Comparison of ENCODE assay signal across 32 cellular contexts in genomic region chr2:21779786-21780185, GRCh38.
"Had no signal": no experiment of that assay in that cellular context is flagged by ENCODE, and none has a peak within 500 bp of the region (broad histone marks: within the 10 kb centered on the region; RNA-seq: fewer than 3 reads in every experiment).

No MANE protein-coding gene starts in this region.

- H3K4me1 ChIP-seq: adrenal gland, breast epithelium, foreskin keratinocyte, gastrocnemius medialis had no signal

- H3K27me3 ChIP-seq: adrenal gland, ascending aorta, breast epithelium, cardiac muscle cell, foreskin keratinocyte, gastrocnemius medialis, heart right ventricle had no signal

- H3K9me3 ChIP-seq: adrenal gland, ascending aorta, breast epithelium, gastrocnemius medialis, heart right ventricle had no signal

- H3K4me3 ChIP-seq: adrenal gland, ascending aorta, breast epithelium, cardiac muscle cell, coronary artery, dorsolateral prefrontal cortex, gastrocnemius medialis, heart right ventricle had no signal

- ATAC-seq: activated CD4-positive, CD25-positive, alpha-beta regulatory T cell treated with anti-CD3 and anti-CD28 coated beads, Interleukin-2, amount 50 U/mL, for 24 hours; activated CD8-positive, alpha-beta T cell treated with anti-CD3 and anti-CD28 coated beads for 36 hours; activated naive CD8-positive, alpha-beta T cell treated with anti-CD3 and anti-CD28 coated beads, Interleukin-2, amount 50 U/mL, for 24 hours; activated T-cell treated with anti-CD3 and anti-CD28 coated beads, Interleukin-2, amount 50 U/mL, for 4 hours; activated T-helper 17 cell treated with anti-CD3 and anti-CD28 coated beads, Interleukin-2, amount 50 U/mL, for 72 hours; esophagus mucosa; foreskin keratinocyte; gastrocnemius medialis; heart right ventricle; T-helper 17 cell had no signal

- H3K27ac ChIP-seq: adrenal gland, ascending aorta, breast epithelium, cardiac muscle cell, coronary artery, dorsolateral prefrontal cortex, foreskin keratinocyte, gastrocnemius medialis, heart right ventricle, WERI-Rb-1 had no signal

- H3K36me3 ChIP-seq: adrenal gland, ascending aorta, breast epithelium, cardiac muscle cell, gastrocnemius medialis, heart right ventricle, WERI-Rb-1 had no signal

- DNase-seq: activated B cell treated with CpG ODN at 0.5 μM for 24 hours; activated CD4-positive, alpha-beta T cell treated with anti-CD3 and anti-CD28 coated beads for 48 hours; activated CD4-positive, alpha-beta T cell treated with anti-CD3 and anti-CD28 coated beads, Interleukin-2, amount 50 U/mL, for 1 hour; activated CD4-positive, alpha-beta T cell treated with anti-CD3 and anti-CD28 coated beads, Interleukin-2, amount 50 U/mL, for 48 hours; activated CD8-positive, alpha-beta memory T cell treated with anti-CD3 and anti-CD28 coated beads for 24 hours; activated CD8-positive, alpha-beta T cell treated with anti-CD3 and anti-CD28 coated beads for 36 hours; activated effector memory CD4-positive, alpha-beta T cell treated with Interleukin-2 at 50 U/mL for 16 hours; activated gamma-delta T cell treated with Interleukin-2 at 50 U/mL for 16 hours; activated naive CD4-positive, alpha-beta T cell treated with anti-CD3 and anti-CD28 coated beads, Interleukin-2, amount 50 U/mL, for 16 hours; activated naive CD4-positive, alpha-beta T cell treated with Interleukin-2 at 50 U/mL for 16 hours; activated naive CD8-positive, alpha-beta T cell treated with anti-CD3 and anti-CD28 coated beads, Interleukin-2, amount 50 U/mL, for 24 hours; activated T-cell treated with anti-CD3 and anti-CD28 coated beads, Interleukin-2, amount 50 U/mL, for 4 hours; adrenal gland; central memory CD4-positive, alpha-beta T cell; cerebellar nuclear complex; dorsolateral prefrontal cortex; effector memory CD4-positive, alpha-beta T cell; endodermal cell; foreskin keratinocyte; gastrocnemius medialis; heart right ventricle; T-helper 1 cell; T-helper 17 cell; T1000; WERI-Rb-1 had no signal
